Comparison of ENCODE assay signal across 1 cellular context in the genomic region with DNA sequence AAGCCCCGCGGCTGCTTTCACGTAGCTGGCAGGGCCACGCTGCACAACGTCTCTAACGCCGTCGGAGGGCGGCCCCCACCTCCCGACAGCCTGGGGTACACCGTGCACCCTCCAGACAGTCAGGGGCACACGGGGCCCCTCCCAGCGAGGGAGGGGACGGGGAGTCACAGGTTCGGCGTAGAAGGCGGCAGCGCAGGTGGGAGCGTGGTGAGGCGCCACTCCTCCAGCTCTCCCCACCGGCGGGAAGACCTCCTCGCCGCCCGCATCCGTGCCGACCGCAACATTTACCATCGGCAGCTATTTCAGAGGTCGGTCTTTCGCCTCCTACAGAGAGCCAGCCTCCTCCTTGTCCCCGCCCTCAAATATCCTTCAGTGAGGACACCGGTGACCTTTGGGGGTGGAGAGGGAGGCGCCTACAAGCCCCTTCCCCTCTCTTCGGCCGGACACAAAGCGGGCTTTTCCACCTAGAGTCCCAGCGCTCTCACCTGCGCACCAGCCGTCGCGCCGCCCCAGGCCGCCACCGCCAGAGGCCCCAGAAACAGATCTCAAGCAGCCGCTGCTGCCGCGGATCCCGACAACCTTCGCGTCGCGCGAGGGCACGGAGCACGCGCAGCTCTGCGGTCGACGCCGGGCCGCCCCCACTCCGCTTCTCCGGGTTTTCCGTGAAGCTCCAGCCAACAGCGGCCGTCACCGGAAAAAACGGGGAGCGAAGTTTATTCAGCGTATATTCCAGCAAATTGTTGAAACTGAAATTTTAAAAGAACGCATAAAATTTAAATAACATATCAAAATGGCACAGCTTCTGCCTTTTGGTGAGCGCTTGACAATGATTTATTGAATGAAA.
TF ChIP-seq lines count a peak whose summit lies in the region.

Gene MKKS (minus strand): TSS at position 600 of the 844 bp plus-strand sequence. CDS start 20,708 bp downstream, outside the sequence.

TF ChIP-seq in IMR-90, 13 proteins besides CTCF, POLR2A, EP300 and RAD21 (continued from another document):
- TF ChIP-seq USF2 (IDR thresholded peaks at IDR 0.05; ENCODE audit: low read depth, low read length) (peak; percentile 5; the same call in 1 of the 2 replicates), RFX5 (IDR thresholded peaks at IDR 0.05; ENCODE audit: low read depth, low read length) (0 out of 2 replicates have a peak, but pooled peaks have one; percentile 4), MAFK (IDR thresholded peaks at IDR 0.05; ENCODE audit: low read depth, low read length) (no peak), SMC3 (IDR thresholded peaks at IDR 0.05; ENCODE audit: low read depth, low read length) (peak; percentile 18; the same call in 1 of the 2 replicates), CEBPB (IDR thresholded peaks at IDR 0.05; ENCODE audit: low read depth, low read length) (no peak), BHLHE40 (IDR thresholded peaks at IDR 0.05; ENCODE audit: low read depth, low read length) (peak; percentile 64)
